In the genomic region with DNA sequence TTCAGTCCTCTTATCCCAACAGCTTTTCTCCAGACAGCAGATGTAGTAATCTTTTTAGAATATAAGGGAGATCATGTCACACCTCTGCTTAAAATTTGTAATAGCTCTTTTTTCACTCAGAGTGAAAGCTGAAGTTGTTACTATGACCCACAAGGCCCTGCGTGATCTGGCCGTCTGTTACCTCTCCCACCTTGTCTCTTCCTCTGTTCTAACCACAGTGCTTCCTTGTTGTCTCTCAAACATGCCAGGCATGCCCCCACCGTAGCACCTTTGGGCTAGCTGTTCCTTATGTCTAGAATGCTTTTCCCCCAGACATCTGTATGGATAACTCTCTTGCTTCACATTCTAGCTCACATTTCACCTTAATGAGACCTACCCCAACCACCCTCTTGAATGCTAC, we compare ENCODE assay signal across 8 cellular contexts. TPM values are rescaled to one million over a fixed set of nuclear protein-coding genes. Genes with fewer than 3 reads are reported as not detected.
A peak's percentile ranks its signal among the peaks of the same experiment; 100 is the strongest.
DNase-seq lines count a peak whose midpoint lies in the region; ATAC-seq, FAIRE-seq and TF ChIP-seq lines count a peak whose summit lies in the region.

No MANE protein-coding gene starts in this region.

- H3K36me3 ChIP-seq in mucosa of descending colon (ENCODE audit: low read depth): peaks cover 7% of the 10 kb centered on the region

- FAIRE-seq in GM12892 (lab: Jason Lieb, UNC): peak; percentile 87

- no peak overlapping the region for H3K4me3 ChIP-seq in mucosa of descending colon

- DNase-seq in GM12892 (ENCODE audit: insufficient read length) (peak; percentile 29), UCSD-AML1 (lab: John Stamatoyannopoulos, UW; ENCODE audit: unreplicated experiment) (peak; percentile 20), mucosa of descending colon (peak in 1 of 3 donors; percentile 17), dedifferentiated amniotic fluid mesenchymal stem cell (ENCODE audit: extremely low spot score) (no peak), kidney tubule cell (ENCODE audit: low spot score) (no peak), NCI-H774 (lab: John Stamatoyannopoulos, UW) (no peak), occipital lobe (lab: John Stamatoyannopoulos, UW) (no peak)

- ATAC-seq in HG02610 (IDR thresholded peaks at IDR 0.05; ENCODE audit: unreplicated experiment) (peak; percentile 66), mucosa of descending colon (peak; percentile 76)

- no peaks in the 10 kb centered on the region for H3K9me3 ChIP-seq in mucosa of descending colon

- intact Hi-C loops in mucosa of descending colon (cut with DNase I, micrococcal nuclease): no loop called here

- TF ChIP-seq POLR2A in GM12892 (IDR thresholded peaks at IDR 0.05; ENCODE audit: low read depth, low read length): no peak

- TF ChIP-seq CTCF in mucosa of descending colon (IDR thresholded peaks at IDR 0.05): no peak

- peaks cover 6% of the 10 kb centered on the region for H3K4me1 ChIP-seq in mucosa of descending colon (ENCODE audit: low read depth)

RNA-seq across cellular contexts. Expression of gene NECAP1, which starts 6.5 kb away (rescaled TPM):
- 17.4 TPM for polyA plus RNA-seq in GM12892 (2012; ENCODE audit: missing spikeins)
- total RNA-seq in mucosa of descending colon (10 to 100 TPM; 37.1 to 41.6 (median 39.5) TPM), occipital lobe (174 TPM)

RNA-seq across cellular contexts. Expression of gene C3AR1, which starts 22.4 kb away (rescaled TPM):
- polyA plus RNA-seq in GM12892 (2012; ENCODE audit: missing spikeins): not detected
- total RNA-seq in mucosa of descending colon: 10 to 100 TPM in 2 of 3 donors, 1 to 10 TPM in 1; 2.8 to 15.5 (median 12.5) TPM
- total RNA-seq in occipital lobe: 3.1 TPM

RNA-seq across cellular contexts. Expression of gene CLEC4A, which starts 34.8 kb away (rescaled TPM):
- 0.49 TPM for polyA plus RNA-seq in GM12892 (2012; ENCODE audit: missing spikeins)
- total RNA-seq in mucosa of descending colon: 1 to 10 TPM in 2 of 3 donors, under 1 TPM in 1; 0.70 to 1.1 (median 1.0) TPM
- total RNA-seq in occipital lobe: 0.31 TPM

RNA-seq across cellular contexts. Expression of gene FOXJ2, which starts 56.1 kb away (rescaled TPM):
- 5.1 TPM for polyA plus RNA-seq in GM12892 (2012; ENCODE audit: missing spikeins)
- total RNA-seq in mucosa of descending colon (10 to 100 TPM; 10.8 to 24.0 (median 12.3) TPM), occipital lobe (7.3 TPM)

Comparison
In these comparisons a context has a peak if more than half of its experiments do, and no peak if none do; other contexts are left out.
1. DNase-seq: peak in GM12892 (single experiment) and UCSD-AML1 (single experiment); none in dedifferentiated amniotic fluid mesenchymal stem cell (single experiment), kidney tubule cell (single experiment), NCI-H774 (single experiment) and occipital lobe (single experiment).